ENCODE assay signal across 1 cellular context in genomic region chr5:177455036-177455660, GRCh38.
TF ChIP-seq lines count a peak whose summit lies in the region.

No MANE protein-coding gene starts in this region.

TF ChIP-seq in K562, 482 proteins besides CTCF, POLR2A, EP300 and RAD21 (continued from another document and continues in another):
- TF ChIP-seq VEZF1 (CRISPR knock-in tag; IDR thresholded peaks at IDR 0.05) = peak; percentile 48; the same call in 1 of the 2 replicates
- no peak; the same call in 1 of the 2 replicates for TF ChIP-seq RBM34 (IDR thresholded peaks at IDR 0.05; ENCODE audit: borderline replicate concordance, insufficient read depth, low read length)
- peak; percentile 70; the same call in 1 of the 2 replicates for TF ChIP-seq ZKSCAN1 (IDR thresholded peaks at IDR 0.05; ENCODE audit: low read depth, low read length)
- 0 out of 2 replicates have a peak, but pooled peaks have one; percentile 32 for TF ChIP-seq TGIF2 (CRISPR knock-in tag; IDR thresholded peaks at IDR 0.05)
- peak in 1 of 3 experiments; percentile 19; a peak in 1 of 6 replicates for TF ChIP-seq ZBTB11 (CRISPR knock-in tag; IDR thresholded peaks at IDR 0.05)
- TF ChIP-seq E2F6 (IDR thresholded peaks at IDR 0.05; ENCODE audit: borderline replicate concordance in 1 of 2, extremely low read depth in 1 of 2, insufficient read depth in 1 of 2, insufficient read length in 1 of 2, low read depth in 1 of 2, low read length in 1 of 2, poor library complexity in 1 of 2, severe bottlenecking in 1 of 2) = peak; percentile 78 to 86
- peak; percentile 98 for TF ChIP-seq ZNF282 (CRISPR knock-in tag; IDR thresholded peaks at IDR 0.05)
- no peak for TF ChIP-seq ZBTB26 (CRISPR knock-in tag; IDR thresholded peaks at IDR 0.05)
- TF ChIP-seq MAX (CRISPR knock-in tag; IDR thresholded peaks at IDR 0.05) = peak; percentile 96
- TF ChIP-seq CXXC5 (CRISPR knock-in tag; IDR thresholded peaks at IDR 0.05) = peak; percentile 95
- peak; percentile 20; the same call in 1 of the 2 replicates for TF ChIP-seq MBD2 (IDR thresholded peaks at IDR 0.05; ENCODE audit: borderline replicate concordance, low read depth)
- 0 out of 2 replicates have a peak, but pooled peaks have one; percentile 44 for TF ChIP-seq MED1 (CRISPR knock-in tag; IDR thresholded peaks at IDR 0.05; ENCODE audit: borderline replicate concordance)
- TF ChIP-seq THAP12 (CRISPR knock-in tag; IDR thresholded peaks at IDR 0.05) = peak; percentile 64
- peak; percentile 17; the same call in 1 of the 2 replicates for TF ChIP-seq NCOA6 (IDR thresholded peaks at IDR 0.05)
- 0 out of 2 replicates have a peak, but pooled peaks have one; percentile 38 for TF ChIP-seq LEF1 (IDR thresholded peaks at IDR 0.05)
- TF ChIP-seq GATAD2B (IDR thresholded peaks at IDR 0.05; ENCODE audit: borderline replicate concordance) = peak; percentile 96
- peak; percentile 32 for TF ChIP-seq PHF20 (IDR thresholded peaks at IDR 0.05; ENCODE audit: partially characterized antibody)
- TF ChIP-seq ZNF707 (CRISPR knock-in tag; conservative IDR thresholded peaks at IDR 0.05) = no peak
- TF ChIP-seq SAFB2 (IDR thresholded peaks at IDR 0.05; ENCODE audit: borderline replicate concordance, low read depth, low read length, severe bottlenecking) = no peak
- TF ChIP-seq NR4A1 (CRISPR knock-in tag; IDR thresholded peaks at IDR 0.05) = peak; percentile 52; the same call in 1 of the 2 replicates
- no peak for TF ChIP-seq NR4A1 (tag; IDR thresholded peaks at IDR 0.05)
- TF ChIP-seq RNF2 (IDR thresholded peaks at IDR 0.05) = peak; percentile 28; the same call in 1 of the 2 replicates
- TF ChIP-seq MEIS2 (IDR thresholded peaks at IDR 0.05; ENCODE audit: partially characterized antibody) = peak; percentile 71
- TF ChIP-seq HMGXB4 (CRISPR knock-in tag; IDR thresholded peaks at IDR 0.05) = peak; percentile 80; the same call in 1 of the 2 replicates
- TF ChIP-seq FIP1L1 (IDR thresholded peaks at IDR 0.05; ENCODE audit: low read depth, low read length, poor library complexity, severe bottlenecking) = peak; percentile 92
- TF ChIP-seq XRCC5 (IDR thresholded peaks at IDR 0.05; ENCODE audit: low read depth, low read length) = peak; percentile 57
- peak; percentile 84 for TF ChIP-seq ETV1 (tag; conservative IDR thresholded peaks at IDR 0.05; ENCODE audit: low read depth)
- no peak for TF ChIP-seq GATAD2A (IDR thresholded peaks at IDR 0.05)
- TF ChIP-seq ZNF561 (CRISPR knock-in tag; conservative IDR thresholded peaks at IDR 0.05) = no peak
- TF ChIP-seq ETS1 (conservative IDR thresholded peaks at IDR 0.05; ENCODE audit: control insufficient read depth, low read depth, low read length) = peak; percentile 89
- no peak for TF ChIP-seq TRIM24 (IDR thresholded peaks at IDR 0.05)
